13 cellular contexts compared by ENCODE assay signal in genomic region chr15:66803749-66804148, GRCh38.
DNase-seq lines count a peak whose midpoint lies in the region; ATAC-seq, FAIRE-seq and TF ChIP-seq lines count a peak whose summit lies in the region.
"Had no signal": no experiment of that assay in that cellular context is flagged by ENCODE, and none has a peak within 500 bp of the region (broad histone marks: within the 10 kb centered on the region; RNA-seq: fewer than 3 reads in every experiment).

No MANE protein-coding gene starts in this region.

- peak overlapping the region; percentile 47; the same call in 1 of the 2 replicates for H3K9ac ChIP-seq in HepG2 (ENCODE audit: insufficient read depth, low read depth, low read length)

- H3K4me3 ChIP-seq in HepG2 (replicated peaks in 1 of 3; ENCODE audit: insufficient read depth in 1 of 3, low read depth in 2 of 3, low read length in 3 of 3) = peak overlapping the region in 1 of 3 experiments; percentile 50; a peak in 1 of 6 replicates
- no peak overlapping the region for H3K4me3 ChIP-seq in right lobe of liver
- H3K4me3 ChIP-seq in esophagus squamous epithelium = no peak overlapping the region
- no peak overlapping the region for H3K4me3 ChIP-seq in vagina
- H3K4me3 ChIP-seq: GM12878, HAP-1, ovary had no signal

- no peak overlapping the region for H2AFZ ChIP-seq in HepG2 (ENCODE audit: low read length)

- no peaks in the 10 kb centered on the region for H3K79me2 ChIP-seq in HepG2 (ENCODE audit: insufficient read depth, low read length)

- H3K4me3 Mint-ChIP-seq in progenitor cell of endocrine pancreas (ENCODE audit: low read depth) = no peak overlapping the region
- H3K4me3 Mint-ChIP-seq: activated CD4-positive, alpha-beta memory T cell treated with anti-CD3 and anti-CD28 coated beads, Interleukin-2, amount 10 ng/mL, durations not matched to agents 7 days and 5 days had no signal

- H3K4me1 ChIP-seq in HepG2 (ENCODE audit: insufficient read depth, low read length) (peaks cover 25% of the 10 kb centered on the region), right lobe of liver (peaks cover 0 to 7% (median 0%) of the 10 kb centered on the region in 4 donors), esophagus squamous epithelium (peaks cover 18 to 29% (median 21%) of the 10 kb centered on the region in 3 donors), vagina (peaks cover 51% of the 10 kb centered on the region)

- no peak for TF ChIP-seq RAD21 in HepG2 (CRISPR knock-in tag; IDR thresholded peaks at IDR 0.05)

- H3K4me2 ChIP-seq in HepG2 (ENCODE audit: low read depth, low read length) = peak overlapping the region; percentile 73

- H3K27ac ChIP-seq in HepG2 (ENCODE audit: extremely low read length, insufficient read depth, low read length) = no peak overlapping the region
- no peak overlapping the region for H3K27ac ChIP-seq in right lobe of liver
- H3K27ac ChIP-seq in esophagus squamous epithelium = peak overlapping the region; percentile 48 to 85 (median 65)
- peak overlapping the region; percentile 88 for H3K27ac ChIP-seq in vagina

- POLR2A ChIA-PET in HepG2 (lab: Yijun Ruan, JAX) = interaction anchor here (0.8 to 1.7 kb wide), 4 partner anchors 24 to 103 kb away, joined by 3 to 7 read pairs (median 4); no protein-coding TSS in a partner anchor

- H3K36me3 ChIP-seq in HepG2 (replicated peaks in 1 of 2; ENCODE audit: control insufficient read depth in 1 of 2, insufficient read depth in 2 of 2, low read length in 2 of 2) (no peaks in the 10 kb centered on the region), right lobe of liver (no peaks in the 10 kb centered on the region), esophagus squamous epithelium (no peaks in the 10 kb centered on the region), vagina (no peaks in the 10 kb centered on the region)
- H3K36me3 ChIP-seq: HAP-1, ovary had no signal

- no peak for DNase-seq in HepG2 (ENCODE audit: low spot score)
- DNase-seq in right lobe of liver = no peak
- DNase-seq in esophagus squamous epithelium (lab: John Stamatoyannopoulos, UW) = no peak
- DNase-seq in progenitor cell of endocrine pancreas (ENCODE audit: low spot score, unreplicated experiment) = no peak
- no peak for DNase-seq in vagina (ENCODE audit: extremely low spot score in 2 of 2)
- DNase-seq in stimulated activated CD4-positive, alpha-beta T cell treated with anti-CD3 and anti-CD28 coated beads, Interleukin-4, amount 100 ng/mL, for 1 hour = no peak
- DNase-seq in COLO668 (lab: John Stamatoyannopoulos, UW; ENCODE audit: unreplicated experiment) = no peak
- DNase-seq: activated CD4-positive, alpha-beta memory T cell treated with anti-CD3 and anti-CD28 coated beads, Interleukin-2, amount 10 ng/mL, durations not matched to agents 7 days and 5 days; activated gamma-delta T cell had no signal

- H3K9me3 ChIP-seq in HepG2 (ENCODE audit: low read length) (no peaks in the 10 kb centered on the region), right lobe of liver (no peaks in the 10 kb centered on the region), esophagus squamous epithelium (no peaks in the 10 kb centered on the region), vagina (no peaks in the 10 kb centered on the region)
- H3K9me3 ChIP-seq: HAP-1, ovary had no signal

- CTCF ChIA-PET in HepG2 (lab: Yijun Ruan, JAX; ENCODE audit: low intra/inter-chr PET ratio, low total read pairs) = no interaction called here

- H3K4me1 Mint-ChIP-seq in progenitor cell of endocrine pancreas (ENCODE audit: low read depth) = peaks cover 14% of the 10 kb centered on the region
- H3K4me1 Mint-ChIP-seq: activated CD4-positive, alpha-beta memory T cell treated with anti-CD3 and anti-CD28 coated beads, Interleukin-2, amount 10 ng/mL, durations not matched to agents 7 days and 5 days had no signal

- H3K27ac Mint-ChIP-seq in progenitor cell of endocrine pancreas = peak overlapping the region; percentile 87
- H3K27ac Mint-ChIP-seq: activated CD4-positive, alpha-beta memory T cell treated with anti-CD3 and anti-CD28 coated beads, Interleukin-2, amount 10 ng/mL, durations not matched to agents 7 days and 5 days had no signal

- no peak for TF ChIP-seq EP300 in HepG2 (IDR thresholded peaks at IDR 0.05; ENCODE audit: low read depth in 2 of 2, low read length in 2 of 2)
- TF ChIP-seq EP300 in HepG2 (CRISPR knock-in tag; IDR thresholded peaks at IDR 0.05; ENCODE audit: borderline replicate concordance) = no peak

- no CpG with 5 or more reads among the region's 1 CpG for WGBS in HepG2 (ENCODE audit: low lambda C conversion rate)
- 100% methylated on average over 1 of the region's 1 CpG for WGBS in right lobe of liver (ENCODE audit: insufficient coverage, low coverage, low lambda C conversion rate, missing lambda C conversion rate)
- WGBS in esophagus squamous epithelium, 2 donors = 60% methylated on average over 1 of the region's 1 CpG; no CpG with 5 or more reads in 1 of the 2 donors

- H3K9me3 Mint-ChIP-seq in progenitor cell of endocrine pancreas (ENCODE audit: low read depth) = peaks cover 7% of the 10 kb centered on the region
- H3K9me3 Mint-ChIP-seq: activated CD4-positive, alpha-beta memory T cell treated with anti-CD3 and anti-CD28 coated beads, Interleukin-2, amount 10 ng/mL, durations not matched to agents 7 days and 5 days had no signal

- H3K36me3 Mint-ChIP-seq in progenitor cell of endocrine pancreas (ENCODE audit: insufficient read depth) = no peaks in the 10 kb centered on the region

- H3K27me3 ChIP-seq in HepG2 (ENCODE audit: control insufficient read depth in 1 of 2, insufficient read depth in 2 of 2, low read length in 2 of 2) = peaks cover 0 to 4% of the 10 kb centered on the region in 2 experiments; a peak in 1 of 5 replicates
- H3K27me3 ChIP-seq in right lobe of liver = no peaks in the 10 kb centered on the region
- H3K27me3 ChIP-seq in esophagus squamous epithelium = no peaks in the 10 kb centered on the region
- no peaks in the 10 kb centered on the region for H3K27me3 ChIP-seq in vagina
- H3K27me3 ChIP-seq: ovary had no signal

- TF ChIP-seq CTCF in HepG2 (CRISPR knock-in tag; IDR thresholded peaks at IDR 0.05) = no peak
- no peak for TF ChIP-seq CTCF in right lobe of liver (IDR thresholded peaks at IDR 0.05)
- no peak for TF ChIP-seq CTCF in esophagus squamous epithelium (IDR thresholded peaks at IDR 0.05)
- no peak for TF ChIP-seq CTCF in progenitor cell of endocrine pancreas (IDR thresholded peaks at IDR 0.05; ENCODE audit: unreplicated experiment)
- TF ChIP-seq CTCF in vagina (IDR thresholded peaks at IDR 0.05) = no peak

- H4K20me1 ChIP-seq in HepG2 (ENCODE audit: insufficient read depth, low read length) = no peaks in the 10 kb centered on the region

- no peaks in the 10 kb centered on the region for H3K27me3 Mint-ChIP-seq in progenitor cell of endocrine pancreas

- no peak for FAIRE-seq in HepG2 (lab: Jason Lieb, UNC)
- FAIRE-seq: GM12878 had no signal

- intact Hi-C loops in HepG2 (cut with micrococcal nuclease; ENCODE audit: unreplicated experiment) (loop anchor here (1.0 to 5.0 kb wide), 2 partner anchors 32 to 34 kb away; no protein-coding TSS in a partner anchor), right lobe of liver (cut with DNase I) (no loop called here), esophagus squamous epithelium (cut with DNase I) (no loop called here), vagina (cut with DNase I) (no loop called here)

- BruUV-seq in HepG2 (replicated peaks; lab: Mats Ljungman, UMichigan) = no TSS peak

- no peak for ATAC-seq in HepG2
- no peak for ATAC-seq in right lobe of liver
- no peak for ATAC-seq in GM18867 (IDR thresholded peaks at IDR 0.05; ENCODE audit: unreplicated experiment)
- ATAC-seq: GM12878 had no signal

- in situ Hi-C loops in HepG2 (cut with HindIII; ENCODE audit: extremely low pct_ligation_motif_present, low pct_unique_long_range_greater_than_20kb) = no loop called here

- TF ChIP-seq POLR2A in HepG2 (IDR thresholded peaks at IDR 0.05; ENCODE audit: insufficient read depth in 1 of 2, low read depth in 2 of 2, low read length in 2 of 2) (no peak), right lobe of liver (IDR thresholded peaks at IDR 0.05) (no peak), esophagus squamous epithelium (IDR thresholded peaks at IDR 0.05) (no peak), vagina (IDR thresholded peaks at IDR 0.05) (no peak)

TF ChIP-seq in HepG2, 621 proteins besides CTCF, POLR2A, EP300 and RAD21:
- TF ChIP-seq ZIK1 (CRISPR knock-in tag; IDR thresholded peaks at IDR 0.05; ENCODE audit: borderline replicate concordance, low read depth) (0 out of 2 replicates have a peak, but pooled peaks have one; percentile 6), ZNF639 (CRISPR knock-in tag; conservative IDR thresholded peaks at IDR 0.05) (no peak)

Comparison
In these comparisons a context has a peak if more than half of its experiments do, and no peak if none do; other contexts are left out.
1. H3K27ac ChIP-seq: peak in esophagus squamous epithelium (4 of 4) and vagina (single experiment); none in HepG2 (single experiment) and right lobe of liver (0 of 3).